8 cellular contexts compared by ENCODE assay signal in the genomic region with DNA sequence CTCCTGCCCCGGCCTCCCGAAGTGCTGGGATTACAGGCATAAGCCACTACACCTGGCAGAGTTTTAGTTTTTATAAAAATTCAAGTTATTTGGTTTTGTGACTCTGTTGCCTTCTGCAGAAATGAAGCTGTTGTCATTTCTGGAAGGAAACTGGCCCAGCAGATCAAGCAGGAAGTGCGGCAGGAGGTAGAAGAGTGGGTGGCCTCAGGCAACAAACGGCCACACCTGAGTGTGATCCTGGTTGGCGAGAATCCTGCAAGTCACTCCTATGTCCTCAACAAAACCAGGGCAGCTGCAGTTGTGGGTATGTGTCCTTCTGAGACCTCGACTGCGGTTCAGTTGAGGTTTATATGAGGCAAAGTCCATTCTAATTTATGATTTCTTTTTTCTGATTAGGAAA. TPM values are rescaled to one million over a fixed set of nuclear protein-coding genes. Genes with fewer than 3 reads are reported as not detected.
DNase-seq lines count a peak whose midpoint lies in the region; ATAC-seq and TF ChIP-seq lines count a peak whose summit lies in the region.

No MANE protein-coding gene starts in this region.

- H3K4me3 Mint-ChIP-seq in activated naive CD8-positive, alpha-beta T cell treated with anti-CD3 and anti-CD28 coated beads, Interleukin-2, amount 50 U/mL, for 24 hours: peak overlapping the region; percentile 64

- H3K36me3 Mint-ChIP-seq in activated naive CD8-positive, alpha-beta T cell treated with anti-CD3 and anti-CD28 coated beads, Interleukin-2, amount 50 U/mL, for 24 hours (ENCODE audit: low read depth): peaks cover 86% of the 10 kb centered on the region

- H3K27ac ChIP-seq in HUES6 (ENCODE audit: low read depth, low read length) (0 out of 2 replicates have a peak overlapping the region, but pooled peaks have one; percentile 21), neutrophil (peak overlapping the region; percentile 62)

- H3K36me3 ChIP-seq in HUES6 (ENCODE audit: control insufficient read depth, insufficient read depth, low read length): peaks cover 94% of the 10 kb centered on the region
- peaks cover 6% of the 10 kb centered on the region for H3K36me3 ChIP-seq in neutrophil
- peaks cover 36% of the 10 kb centered on the region for H3K36me3 ChIP-seq in H7 (replicated peaks; ENCODE audit: control insufficient read depth, insufficient read depth, low read length)

- no peak for TF ChIP-seq CTCF in neutrophil (IDR thresholded peaks at IDR 0.05)

- H3K27me3 ChIP-seq in HUES6 (ENCODE audit: control insufficient read depth, insufficient read depth, low read length): no peaks in the 10 kb centered on the region
- no peaks in the 10 kb centered on the region for H3K27me3 ChIP-seq in neutrophil
- no peaks in the 10 kb centered on the region for H3K27me3 ChIP-seq in H7 (ENCODE audit: control insufficient read depth, insufficient read depth, low read length)

- H3K4me1 ChIP-seq in HUES6 (ENCODE audit: control insufficient read depth, insufficient read depth, low read length) (peaks cover 31% of the 10 kb centered on the region), neutrophil (ENCODE audit: control insufficient read depth in 1 of 2, insufficient read depth in 1 of 2, low read depth in 1 of 2, low read length in 1 of 2) (peaks cover 17 to 18% of the 10 kb centered on the region in 2 experiments)

- no peaks in the 10 kb centered on the region for H3K27me3 Mint-ChIP-seq in activated naive CD8-positive, alpha-beta T cell treated with anti-CD3 and anti-CD28 coated beads, Interleukin-2, amount 50 U/mL, for 24 hours

- H3K9me3 ChIP-seq in HUES6 (ENCODE audit: control insufficient read depth, insufficient read depth, low read depth, low read length): no peaks in the 10 kb centered on the region
- H3K9me3 ChIP-seq in neutrophil: no peaks in the 10 kb centered on the region

- peaks cover 75% of the 10 kb centered on the region for H3K4me1 Mint-ChIP-seq in activated naive CD8-positive, alpha-beta T cell treated with anti-CD3 and anti-CD28 coated beads, Interleukin-2, amount 50 U/mL, for 24 hours

- no peak for DNase-seq in activated naive CD8-positive, alpha-beta T cell treated with anti-CD3 and anti-CD28 coated beads, Interleukin-2, amount 50 U/mL, for 24 hours
- DNase-seq in cortex of kidney (lab: John Stamatoyannopoulos, UW) (no peak), NCI-H2196 (lab: John Stamatoyannopoulos, UW; ENCODE audit: unreplicated experiment) (no peak), H7 (no peak)

- H3K27ac Mint-ChIP-seq in activated naive CD8-positive, alpha-beta T cell treated with anti-CD3 and anti-CD28 coated beads, Interleukin-2, amount 50 U/mL, for 24 hours: peak overlapping the region; percentile 95

- H3K9ac ChIP-seq in HUES6 (ENCODE audit: low read length): no peak overlapping the region

- no peak overlapping the region for H3K4me3 ChIP-seq in HUES6 (ENCODE audit: low read depth, low read length)
- H3K4me3 ChIP-seq in neutrophil (ENCODE audit: low read depth in 1 of 2, low read length in 1 of 2): no peak overlapping the region
- no peak overlapping the region for H3K4me3 ChIP-seq in H7 (ENCODE audit: insufficient read depth, low read depth, low read length)

- ATAC-seq in GM18909 (IDR thresholded peaks at IDR 0.05; ENCODE audit: poor library complexity, unreplicated experiment): peak; percentile 41
- ATAC-seq in activated naive CD8-positive, alpha-beta T cell treated with anti-CD3 and anti-CD28 coated beads, Interleukin-2, amount 50 U/mL, for 24 hours: peak; percentile 29
- ATAC-seq in HG02588 (IDR thresholded peaks at IDR 0.05; ENCODE audit: unreplicated experiment): no peak

- H3K9me3 Mint-ChIP-seq in activated naive CD8-positive, alpha-beta T cell treated with anti-CD3 and anti-CD28 coated beads, Interleukin-2, amount 50 U/mL, for 24 hours: no peaks in the 10 kb centered on the region

RNA-seq across cellular contexts. Expression of a gene that starts 7.2 kb away (rescaled TPM):
- 303 and 311 TPM in 2 replicates for total RNA-seq in H7 (2014; rRNA removed; shearing (Covaris generic))

RNA-seq across cellular contexts. Expression of a gene that starts 26.9 kb away (rescaled TPM):
- 75.5 and 84.6 TPM in 2 replicates for total RNA-seq in H7 (2014; rRNA removed; shearing (Covaris generic))

RNA-seq across cellular contexts. Expression of a gene that starts 57.9 kb away (rescaled TPM):
- total RNA-seq in H7 (2014; rRNA removed; shearing (Covaris generic)): 63.3 and 77.2 TPM in 2 replicates
